ENCODE assay signal across 8 cellular contexts in the genomic region with DNA sequence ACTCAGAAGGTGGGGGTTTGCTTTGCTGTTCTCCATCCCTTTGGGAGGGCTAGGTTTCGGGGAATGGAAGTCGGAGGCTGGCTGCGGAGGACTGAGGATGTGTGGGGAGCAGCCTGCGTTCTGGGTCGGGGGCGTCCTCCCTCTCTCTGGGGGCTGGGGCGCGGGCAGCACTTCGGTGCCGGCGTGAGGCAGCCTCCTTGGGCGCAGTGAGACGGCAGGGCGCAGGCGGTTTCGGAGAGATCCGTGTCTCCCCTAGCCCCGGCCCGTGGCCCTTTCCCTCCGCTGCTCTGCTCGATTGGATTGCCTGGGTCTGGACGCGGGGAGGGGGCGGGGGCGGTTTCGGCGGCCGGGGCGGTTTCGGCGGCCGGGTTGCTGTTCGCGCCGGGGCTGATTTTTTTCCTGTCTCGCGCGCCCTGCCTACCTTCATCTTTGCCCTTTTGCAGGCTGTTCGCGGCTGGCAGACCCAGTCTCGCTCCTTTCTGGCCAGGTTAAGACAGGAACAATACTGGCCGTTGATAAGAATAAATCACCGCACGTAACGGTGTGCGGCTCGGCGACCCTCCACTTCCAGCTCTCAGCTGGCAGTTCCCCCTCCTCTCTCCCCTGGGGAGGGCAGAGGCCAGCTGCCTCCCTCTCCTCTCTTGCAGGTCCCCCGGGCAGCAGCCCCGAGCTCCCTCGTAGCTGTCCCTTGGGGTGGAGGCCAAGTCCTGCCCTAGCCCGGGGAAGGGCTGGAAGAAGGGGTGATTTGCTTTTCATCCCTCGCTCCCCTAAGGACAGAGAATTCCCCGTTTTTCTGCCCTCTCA. TPM values are rescaled to one million over a fixed set of nuclear protein-coding genes. Genes with fewer than 3 reads are reported as not detected.
DNase-seq lines count a peak whose midpoint lies in the region; ATAC-seq and TF ChIP-seq lines count a peak whose summit lies in the region.

No MANE protein-coding gene starts in this region.

- H3K27ac ChIP-seq in fibroblast of lung (ENCODE audit: insufficient read depth, low read length): peak overlapping the region; percentile 71
- no peak overlapping the region for H3K27ac ChIP-seq in Karpas-422 (ENCODE audit: low read length)

- H4K20me1 ChIP-seq in fibroblast of lung (ENCODE audit: control insufficient read depth, extremely low read depth, insufficient read depth, low read length): no peaks in the 10 kb centered on the region
- no peaks in the 10 kb centered on the region for H4K20me1 ChIP-seq in Karpas-422 (ENCODE audit: insufficient read depth, low read depth, low read length)

- H3K27ac Mint-ChIP-seq in nephron progenitor cell: peak overlapping the region; percentile 83

- ATAC-seq in HG03039 (IDR thresholded peaks at IDR 0.05; ENCODE audit: unreplicated experiment): no peak

- no peak for TF ChIP-seq CTCF in GM10266 (IDR thresholded peaks at IDR 0.05; ENCODE audit: control insufficient read depth, insufficient read depth, low read depth, missing control alignments)
- TF ChIP-seq CTCF in fibroblast of lung (conservative IDR thresholded peaks at IDR 0.05 in 1 of 2, IDR thresholded peaks at IDR 0.05 in 1 of 2; ENCODE audit: low read depth in 1 of 2, low read length in 2 of 2): no peak
- TF ChIP-seq CTCF in nephron progenitor cell (IDR thresholded peaks at IDR 0.05): no peak

- H3K4me2 ChIP-seq in fibroblast of lung (ENCODE audit: extremely low read depth, insufficient read depth, low read length) (peak overlapping the region; percentile 99), Karpas-422 (ENCODE audit: low read depth, low read length, poor library complexity, severe bottlenecking) (no peak overlapping the region)

- H3K4me1 ChIP-seq in fibroblast of lung (ENCODE audit: control insufficient read depth, extremely low read depth, insufficient read depth, low read length) (peaks cover 6% of the 10 kb centered on the region), Karpas-422 (ENCODE audit: low read length) (no peaks in the 10 kb centered on the region)

- peaks cover 20% of the 10 kb centered on the region for H3K9me3 Mint-ChIP-seq in nephron progenitor cell

- H3K9me3 ChIP-seq in fibroblast of lung (ENCODE audit: control insufficient read depth, insufficient read depth, low read depth, low read length): no peaks in the 10 kb centered on the region
- peaks cover 12% of the 10 kb centered on the region; the same call in 1 of the 2 replicates for H3K9me3 ChIP-seq in Karpas-422 (ENCODE audit: low read length)

- peaks cover 10% of the 10 kb centered on the region for H3K36me3 Mint-ChIP-seq in nephron progenitor cell (ENCODE audit: low read depth)

- H3K79me2 ChIP-seq in fibroblast of lung (ENCODE audit: control insufficient read depth, insufficient read depth, low read length) (peaks cover 56% of the 10 kb centered on the region), Karpas-422 (ENCODE audit: low read length) (no peaks in the 10 kb centered on the region)

- H3K4me3 Mint-ChIP-seq in nephron progenitor cell: peak overlapping the region; percentile 99

- H3K36me3 ChIP-seq in fibroblast of lung (ENCODE audit: control insufficient read depth, insufficient read depth, low read length): no peaks in the 10 kb centered on the region
- no peaks in the 10 kb centered on the region for H3K36me3 ChIP-seq in Karpas-422 (ENCODE audit: insufficient read depth, low read length)

- peaks cover 37% of the 10 kb centered on the region for H3K4me1 Mint-ChIP-seq in nephron progenitor cell

- H3K27me3 ChIP-seq in fibroblast of lung (ENCODE audit: control insufficient read depth, insufficient read depth, low read length): no peaks in the 10 kb centered on the region
- H3K27me3 ChIP-seq in Karpas-422 (ENCODE audit: low read length): no peaks in the 10 kb centered on the region

- H3K9ac ChIP-seq in fibroblast of lung (ENCODE audit: insufficient read depth, low read length): peak overlapping the region; percentile 72
- H3K9ac ChIP-seq in Karpas-422 (ENCODE audit: low read length): no peak overlapping the region

- no peaks in the 10 kb centered on the region for H3K9me2 ChIP-seq in Karpas-422 (replicated peaks; ENCODE audit: insufficient read depth, low read length)

- H2AFZ ChIP-seq in fibroblast of lung (ENCODE audit: low read length) (peak overlapping the region; percentile 4), Karpas-422 (ENCODE audit: low read length) (no peak overlapping the region)

- H3K27me3 Mint-ChIP-seq in nephron progenitor cell (ENCODE audit: low read depth, poor library complexity): no peaks in the 10 kb centered on the region

- peak; percentile 41 for DNase-seq in GM10266 (ENCODE audit: extremely low spot score)
- peak; percentile 7 for DNase-seq in RPMI8226
- DNase-seq in fibroblast of lung (ENCODE audit: low read depth in 2 of 2): peak; percentile 34 to 43
- DNase-seq in nephron progenitor cell: peak; percentile 60
- no peak for DNase-seq in AML-193 (lab: John Stamatoyannopoulos, UW)
- no peak for DNase-seq in cerebellar nuclear complex (lab: John Stamatoyannopoulos, UW)
- DNase-seq in Karpas-422: no peak

- peak overlapping the region; percentile 89 to 92 (median 89) for H3K4me3 ChIP-seq in fibroblast of lung (replicated peaks in 1 of 4; ENCODE audit: control extremely low read depth in 1 of 4, insufficient read depth in 1 of 4, low read depth in 3 of 4, low read length in 4 of 4)
- H3K4me3 ChIP-seq in Karpas-422 (ENCODE audit: low read length): no peak overlapping the region

RNA-seq across cellular contexts. Expression of a gene that starts 1.6 kb away (rescaled TPM):
- 64.5 and 97.9 TPM in 2 replicates for total RNA-seq in fibroblast of lung
- polyA plus RNA-seq in fibroblast of lung: 31.7 and 67.0 TPM in 2 replicates
- 22.6 and 47.6 TPM in 2 replicates for polyA plus RNA-seq in fibroblast of lung (2012)
- polyA minus RNA-seq in fibroblast of lung (ENCODE audit: low replicate concordance): 68.2 and 98.8 TPM in 2 replicates
- total RNA-seq in Karpas-422 (2014; rRNA removed; shearing (Covaris generic); ENCODE audit: low replicate concordance): 0.47 TPM in 1 of 2 replicates, not detected in the other

Comparison
In these comparisons a context has a peak if more than half of its experiments do, and no peak if none do; other contexts are left out.
1. DNase-seq: peak in GM10266 (single experiment), RPMI8226 (single experiment), fibroblast of lung (2 of 2) and nephron progenitor cell (single experiment); none in AML-193 (0 of 2), cerebellar nuclear complex (0 of 2) and Karpas-422 (single experiment).
2. RNA of a gene that starts 1.6 kb away (total RNA-seq): 64.5 to 97.9 TPM in fibroblast of lung; 0.47 TPM in Karpas-422; every median in the first group is over 10 times any median in the second.